8 cellular contexts compared by ENCODE assay signal in genomic region chr15:43746245-43746902, GRCh38. TPM values are rescaled to one million over a fixed set of nuclear protein-coding genes. Genes with fewer than 3 reads are reported as not detected.
DNase-seq lines count a peak whose midpoint lies in the region; ATAC-seq and TF ChIP-seq lines count a peak whose summit lies in the region.
"Not testable (repeated sequence)": the region's sequence is repeated elsewhere in the genome, so short reads cannot be mapped to it uniquely, and the experiment has no call there.

TSS of gene PDIA3 (plus strand) at chr15:43746438. CDS start at chr15:43746540, 102 bp downstream.

- H3K79me2 ChIP-seq in DND-41 (ENCODE audit: insufficient read depth, low read length) (peaks cover 54% of the 10 kb centered on the region), GM23248 (ENCODE audit: insufficient read depth) (peaks cover 57% of the 10 kb centered on the region), Karpas-422 (ENCODE audit: low read length) (peaks cover 54% of the 10 kb centered on the region), fibroblast of lung (ENCODE audit: control insufficient read depth, insufficient read depth, low read length) (peaks cover 47% of the 10 kb centered on the region)

- H3K4me1 ChIP-seq in DND-41 (ENCODE audit: insufficient read depth, low read length), result peaks cover 42% of the 10 kb centered on the region
- H3K4me1 ChIP-seq in GM23248 (ENCODE audit: insufficient read depth), result peaks cover 21% of the 10 kb centered on the region
- peaks cover 66% of the 10 kb centered on the region for H3K4me1 ChIP-seq in Karpas-422 (ENCODE audit: low read length)
- not testable (repeated sequence) for H3K4me1 ChIP-seq in fibroblast of lung (ENCODE audit: control insufficient read depth, extremely low read depth, insufficient read depth, low read length)

- peaks cover 24% of the 10 kb centered on the region for H3K4me1 Mint-ChIP-seq in activated T-helper 2 cell treated with anti-CD3 and anti-CD28 coated beads, Interferon-gamma antibody, Interleukin-2, Interleukin-4, amounts not matched to agents 10 μg/mL and 5 μg/mL and 100 μg/mL, durations not matched to agents 14 hours and 24 hours and 36 hours (ENCODE audit: low read depth)
- peaks cover 29 to 66% (median 33%) of the 10 kb centered on the region in 3 donors for H3K4me1 Mint-ChIP-seq in naive B cell

- H2AFZ ChIP-seq in DND-41 (ENCODE audit: low read depth, low read length) (peak within 1 kb of the TSS; percentile 81), GM23248 (peak within 1 kb of the TSS; percentile 75), fibroblast of lung (ENCODE audit: low read length) (peak within 1 kb of the TSS; percentile 36)
- not testable (repeated sequence) for H2AFZ ChIP-seq in Karpas-422 (ENCODE audit: low read length)

- peak within 1 kb of the TSS; percentile 96 for H3K27ac Mint-ChIP-seq in activated T-helper 2 cell treated with anti-CD3 and anti-CD28 coated beads, Interferon-gamma antibody, Interleukin-2, Interleukin-4, amounts not matched to agents 10 μg/mL and 5 μg/mL and 100 μg/mL, durations not matched to agents 14 hours and 24 hours and 36 hours
- peak within 1 kb of the TSS; percentile 96 to 99 (median 98) for H3K27ac Mint-ChIP-seq in naive B cell

- peak within 1 kb of the TSS; percentile 92 for H3K9ac ChIP-seq in DND-41 (ENCODE audit: low read depth, low read length)
- peak within 1 kb of the TSS; percentile 98 for H3K9ac ChIP-seq in GM23248
- peak within 1 kb of the TSS; percentile 99 for H3K9ac ChIP-seq in Karpas-422 (ENCODE audit: low read length)
- H3K9ac ChIP-seq in fibroblast of lung (ENCODE audit: insufficient read depth, low read length), result peak within 1 kb of the TSS; percentile 97

- H3K9me3 ChIP-seq in DND-41 (ENCODE audit: insufficient read depth, low read length, severe bottlenecking); GM23248 (ENCODE audit: low read depth); Karpas-422 (ENCODE audit: low read length); fibroblast of lung (ENCODE audit: control insufficient read depth, insufficient read depth, low read depth, low read length): not testable (repeated sequence)

- not testable (repeated sequence) for H3F3A ChIP-seq in GM23248 (ENCODE audit: insufficient read depth)

- in situ Hi-C loops in GM23248 (cut with MboI), result not testable (repeated sequence)

- CTCF ChIA-PET in RWPE1 (lab: Yijun Ruan, JAX), result not testable (repeated sequence)

- not testable (repeated sequence) for H3K27me3 ChIP-seq in DND-41 (ENCODE audit: insufficient read depth, low read length, poor library complexity); GM23248 (replicated peaks; ENCODE audit: insufficient read depth); Karpas-422 (ENCODE audit: low read length); fibroblast of lung (ENCODE audit: control insufficient read depth, insufficient read depth, low read length)

- H3K4me3 ChIP-seq in DND-41 (ENCODE audit: low read depth in 1 of 2, low read length in 2 of 2) (peak within 1 kb of the TSS; percentile 79 to 91), GM23248 (peak within 1 kb of the TSS; percentile 92), Karpas-422 (ENCODE audit: low read length) (peak within 1 kb of the TSS; percentile 83), fibroblast of lung (replicated peaks in 1 of 4; ENCODE audit: control extremely low read depth in 1 of 4, insufficient read depth in 1 of 4, low read depth in 3 of 4, low read length in 4 of 4) (peak within 1 kb of the TSS; percentile 62 to 94 (median 82))

- peak; percentile 84 for ATAC-seq in DND-41 (ENCODE audit: insufficient read depth, low read depth)
- ATAC-seq in naive B cell (ENCODE audit: low read depth in 2 of 2), result peak; percentile 73 to 75

- H3K27me3 Mint-ChIP-seq in activated T-helper 2 cell treated with anti-CD3 and anti-CD28 coated beads, Interferon-gamma antibody, Interleukin-2, Interleukin-4, amounts not matched to agents 10 μg/mL and 5 μg/mL and 100 μg/mL, durations not matched to agents 14 hours and 24 hours and 36 hours (ENCODE audit: low read depth); naive B cell: not testable (repeated sequence)

- intact Hi-C loops in activated T-helper 2 cell treated with anti-CD3 and anti-CD28 coated beads, Interferon-gamma antibody, Interleukin-2, Interleukin-4, amounts not matched to agents 10 μg/mL and 5 μg/mL and 100 μg/mL, durations not matched to agents 14 hours and 24 hours and 36 hours (cut with micrococcal nuclease), result loop anchor here (2.0 kb wide), 1 partner anchor 54 kb away; the partner anchor contains the start of genes HYPK and SERINC4

- not testable (repeated sequence) for TF ChIP-seq CTCF in DND-41 (IDR thresholded peaks at IDR 0.05; ENCODE audit: borderline replicate concordance, extremely low read depth, low read length, poor library complexity, severe bottlenecking); fibroblast of lung (conservative IDR thresholded peaks at IDR 0.05 in 1 of 2, IDR thresholded peaks at IDR 0.05 in 1 of 2; ENCODE audit: low read depth in 1 of 2, low read length in 2 of 2)
- 0 out of 2 replicates have a peak, but pooled peaks have one; percentile 8 for TF ChIP-seq CTCF in RWPE1 (conservative IDR thresholded peaks at IDR 0.05; ENCODE audit: low read depth)

- POLR2A ChIA-PET in RWPE1 (lab: Yijun Ruan, JAX; ENCODE audit: low non-redundant PET), result interaction anchor here (0.6 to 1.7 kb wide), 3 partner anchors 17 to 305 kb away, joined by 3 read pairs; partner anchors contain the start of gene ELL3

- H3K4me2 ChIP-seq in DND-41 (ENCODE audit: insufficient read depth, low read length), result peak within 1 kb of the TSS; percentile 79
- H3K4me2 ChIP-seq in GM23248 (ENCODE audit: unreplicated experiment), result peak within 1 kb of the TSS; percentile 95
- H3K4me2 ChIP-seq in Karpas-422 (ENCODE audit: low read depth, low read length, poor library complexity, severe bottlenecking), result peak within 1 kb of the TSS; percentile 98
- peak within 1 kb of the TSS; percentile 17 for H3K4me2 ChIP-seq in fibroblast of lung (ENCODE audit: extremely low read depth, insufficient read depth, low read length)

- not testable (repeated sequence) for H3K9me2 ChIP-seq in GM23248 (ENCODE audit: insufficient read depth); Karpas-422 (replicated peaks; ENCODE audit: insufficient read depth, low read length)

- DNase-seq in DND-41, result peak; percentile 83
- peak; percentile 95 for DNase-seq in GM23248
- peak; percentile 97 for DNase-seq in Karpas-422
- peak; percentile 97 for DNase-seq in RWPE1 (ENCODE audit: low spot score)
- peak; percentile 90 for DNase-seq in activated T-helper 2 cell treated with anti-CD3 and anti-CD28 coated beads, Interferon-gamma antibody, Interleukin-2, Interleukin-4, amounts not matched to agents 10 μg/mL and 5 μg/mL and 100 μg/mL, durations not matched to agents 14 hours and 24 hours and 36 hours (ENCODE audit: low spot score)
- DNase-seq in fibroblast of lung (ENCODE audit: low read depth in 2 of 2), result peak; percentile 86 to 88
- DNase-seq in naive B cell, result peak; percentile 89
- peak; percentile 82 for DNase-seq in stimulated activated CD8-positive, alpha-beta memory T cell treated with anti-CD3 and anti-CD28 coated beads, Interleukin-7, amount 100 ng/mL, for 48 hours (ENCODE audit: extremely low read depth in 1 of 2, low read depth in 1 of 2)

- peaks cover 33% of the 10 kb centered on the region for H3K36me3 Mint-ChIP-seq in activated T-helper 2 cell treated with anti-CD3 and anti-CD28 coated beads, Interferon-gamma antibody, Interleukin-2, Interleukin-4, amounts not matched to agents 10 μg/mL and 5 μg/mL and 100 μg/mL, durations not matched to agents 14 hours and 24 hours and 36 hours (ENCODE audit: low read depth)
- not testable (repeated sequence) for H3K36me3 Mint-ChIP-seq in naive B cell

- 1 to 4% methylated on average over 75 to 81 of the region's 84 CpGs for WGBS in GM23248 (ENCODE audit: low coverage in 1 of 2, low lambda C conversion rate in 2 of 2, missing lambda C conversion rate in 2 of 2), 2 experiments

- H3K27ac ChIP-seq in DND-41 (ENCODE audit: low read length), result peak within 1 kb of the TSS; percentile 84
- peak within 1 kb of the TSS; percentile 95 for H3K27ac ChIP-seq in GM23248
- H3K27ac ChIP-seq in Karpas-422 (ENCODE audit: low read length), result peak within 1 kb of the TSS; percentile 92
- peak within 1 kb of the TSS; percentile 88 for H3K27ac ChIP-seq in RWPE1
- H3K27ac ChIP-seq in fibroblast of lung (ENCODE audit: insufficient read depth, low read length), result peak within 1 kb of the TSS; percentile 96

- not testable (repeated sequence) for H3K9me3 Mint-ChIP-seq in activated T-helper 2 cell treated with anti-CD3 and anti-CD28 coated beads, Interferon-gamma antibody, Interleukin-2, Interleukin-4, amounts not matched to agents 10 μg/mL and 5 μg/mL and 100 μg/mL, durations not matched to agents 14 hours and 24 hours and 36 hours; naive B cell

- H3K36me3 ChIP-seq in DND-41 (ENCODE audit: insufficient read depth, low read length), result peaks cover 11% of the 10 kb centered on the region
- H3K36me3 ChIP-seq in GM23248 (ENCODE audit: low read depth); Karpas-422 (ENCODE audit: insufficient read depth, low read length); fibroblast of lung (ENCODE audit: control insufficient read depth, insufficient read depth, low read length): not testable (repeated sequence)

- peak within 1 kb of the TSS; percentile 95 for H3K4me3 Mint-ChIP-seq in activated T-helper 2 cell treated with anti-CD3 and anti-CD28 coated beads, Interferon-gamma antibody, Interleukin-2, Interleukin-4, amounts not matched to agents 10 μg/mL and 5 μg/mL and 100 μg/mL, durations not matched to agents 14 hours and 24 hours and 36 hours (ENCODE audit: low read depth)
- peak within 1 kb of the TSS; percentile 91 to 99 (median 96) for H3K4me3 Mint-ChIP-seq in naive B cell

- H4K20me1 ChIP-seq in DND-41 (ENCODE audit: insufficient read depth, low read length), result peaks cover 24% of the 10 kb centered on the region; the same call in 1 of the 2 replicates
- not testable (repeated sequence) for H4K20me1 ChIP-seq in GM23248 (ENCODE audit: insufficient read depth); fibroblast of lung (ENCODE audit: control insufficient read depth, extremely low read depth, insufficient read depth, low read length)
- peaks cover 36% of the 10 kb centered on the region for H4K20me1 ChIP-seq in Karpas-422 (ENCODE audit: insufficient read depth, low read depth, low read length)

RNA-seq across cellular contexts. Expression of gene PDIA3, which starts in this region (rescaled TPM):
- total RNA-seq in GM23248 (2014; rRNA removed; shearing (Covaris generic)), result 215 and 224 TPM in 2 replicates
- polyA plus RNA-seq in GM23248 (2016; fragmentation: Nextera tagmentation; extraction: Ambion mirVana) (1,087 and 1,111 TPM in 2 replicates), fibroblast of lung (359 and 528 TPM in 2 replicates), naive B cell (ENCODE audit: low read depth in 6 of 6) (100 to 1,000 TPM; 251 to 358 (median 278) TPM)
- total RNA-seq in Karpas-422 (2014; rRNA removed; shearing (Covaris generic); ENCODE audit: low replicate concordance), result 160 and 198 TPM in 2 replicates
- 370 and 384 TPM in 2 replicates for total RNA-seq in activated T-helper 2 cell treated with anti-CD3 and anti-CD28 coated beads, Interferon-gamma antibody, Interleukin-2, Interleukin-4, amounts not matched to agents 10 μg/mL and 5 μg/mL and 100 μg/mL, durations not matched to agents 14 hours and 24 hours and 36 hours
- total RNA-seq in fibroblast of lung, result 89.1 and 120 TPM in 2 replicates
- 743 and 837 TPM in 2 replicates for polyA plus RNA-seq in fibroblast of lung (2012)
- 20.0 and 25.2 TPM in 2 replicates for polyA minus RNA-seq in fibroblast of lung (ENCODE audit: low replicate concordance)

Comparison
In these comparisons a context has a peak if more than half of its experiments do, and no peak if none do; other contexts are left out.
1. Peak in every context shown above with its lines: DNase-seq, ATAC-seq, H3K4me3 ChIP-seq and H3K27ac ChIP-seq.
2. H3K4me2 ChIP-seq: peak in every context shown above with its lines; median percentile 98 in Karpas-422; 95 in GM23248; 79 in DND-41; 17 in fibroblast of lung.